16 cellular contexts compared by ENCODE assay signal in the genomic region with DNA sequence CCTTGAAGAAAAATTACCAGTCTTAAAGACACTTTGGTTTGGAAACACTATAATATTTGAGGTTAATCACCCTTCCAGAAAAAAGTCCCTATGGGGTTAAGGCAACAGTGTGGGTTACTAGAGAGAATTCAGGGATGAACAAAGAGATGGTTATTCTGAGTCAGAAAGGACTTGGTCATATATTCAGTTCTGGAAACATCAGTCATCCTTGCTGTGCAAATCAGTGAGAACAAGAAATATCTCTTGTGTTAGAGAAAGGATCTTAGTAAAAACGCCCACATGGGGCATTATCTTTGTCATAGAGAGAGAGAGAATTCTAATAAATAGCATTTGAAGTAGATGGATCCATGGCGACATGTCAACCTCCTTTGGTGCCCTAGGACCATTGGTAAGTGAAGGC. TPM values are rescaled to one million over a fixed set of nuclear protein-coding genes. Genes with fewer than 3 reads are reported as not detected.
A peak's percentile ranks its signal among the peaks of the same experiment; 100 is the strongest.
DNase-seq lines count a peak whose midpoint lies in the region; ATAC-seq, FAIRE-seq and TF ChIP-seq lines count a peak whose summit lies in the region.
"Had no signal": no experiment of that assay in that cellular context is flagged by ENCODE, and none has a peak within 500 bp of the region (broad histone marks: within the 10 kb centered on the region; RNA-seq: fewer than 3 reads in every experiment).

No MANE protein-coding gene starts in this region.

- no peaks in the 10 kb centered on the region for H3K36me3 Mint-ChIP-seq in activated T-cell treated with anti-CD3 and anti-CD28 coated beads, Interleukin-2, amount 50 U/mL, for 72 hours (ENCODE audit: insufficient read depth in 2 of 2)
- H3K36me3 Mint-ChIP-seq: brain had no signal

- TF ChIP-seq RAD21 in GM12878 (IDR thresholded peaks at IDR 0.05; ENCODE audit: insufficient read depth, low read depth, low read length), result no peak

- no peaks in the 10 kb centered on the region for H3K4me1 ChIP-seq in GM12878 (ENCODE audit: control insufficient read depth, insufficient read depth, low read length)
- H3K4me1 ChIP-seq: right atrium auricular region had no signal

- no peak overlapping the region for H3K9ac ChIP-seq in GM12878 (ENCODE audit: control insufficient read depth, insufficient read depth, low read length)

- TF ChIP-seq CTCF in GM12878 (IDR thresholded peaks at IDR 0.05 in 2 of 3, conservative IDR thresholded peaks at IDR 0.05 in 1 of 3; ENCODE audit: control insufficient read depth in 2 of 3, extremely low read depth in 1 of 3, insufficient read depth in 1 of 3, low read depth in 3 of 3, low read length in 3 of 3), result no peak

- no peaks in the 10 kb centered on the region for H3K36me3 ChIP-seq in GM12878 (ENCODE audit: control insufficient read depth in 2 of 2, insufficient read depth in 2 of 2, low read length in 1 of 2)
- H3K36me3 ChIP-seq: right atrium auricular region had no signal

- FAIRE-seq in GM12878 (lab: Jason Lieb, UNC), result no peak
- FAIRE-seq: A204.1 had no signal

- DNase-seq in activated T-cell treated with anti-CD3 and anti-CD28 coated beads, Interleukin-2, amount 50 U/mL, for 72 hours, result no peak
- no peak for DNase-seq in activated T-cell treated with anti-CD3 and anti-CD28 coated beads, Interleukin-2, amount 50 U/mL, for 48 hours
- DNase-seq in GM12878 (ENCODE audit: low read depth, low spot score), result no peak
- DNase-seq in stromal cell of bone marrow (ENCODE audit: low read depth), result peak; percentile 92
- no peak for DNase-seq in NCI-H2081 treated with DMSO at 0.1 percent for 48 hours (lab: John Stamatoyannopoulos, UW)
- DNase-seq in activated naive CD4-positive, alpha-beta T cell (lab: John Stamatoyannopoulos, UW), result no peak
- DNase-seq: DMS153, MM.1S, NCI-H446 treated with DMSO at 0.1 percent for 48 hours, RPMI8226 had no signal

- RAD21 ChIA-PET in GM12878 (lab: Charles Lee; ENCODE audit: unreplicated experiment), result no interaction called here

- TF ChIP-seq POLR2A in GM12878 (IDR thresholded peaks at IDR 0.05; ENCODE audit: low read depth, low read length), result no peak

- peaks cover 7% of the 10 kb centered on the region for H3K27me3 Mint-ChIP-seq in activated T-cell treated with anti-CD3 and anti-CD28 coated beads, Interleukin-2, amount 50 U/mL, for 72 hours (ENCODE audit: low read depth)

- H2AFZ ChIP-seq in GM12878 (ENCODE audit: control insufficient read depth, low read depth, low read length), result no peak overlapping the region
- H2AFZ ChIP-seq: GM23338 had no signal

- H3K79me2 ChIP-seq in GM12878 (ENCODE audit: control insufficient read depth, insufficient read depth, low read length), result no peaks in the 10 kb centered on the region

- H3K4me2 ChIP-seq in GM12878 (ENCODE audit: control insufficient read depth, insufficient read depth), result no peak overlapping the region
- H3K4me2 ChIP-seq: GM23338 had no signal

- H3K9me3 ChIP-seq in GM12878 (replicated peaks; ENCODE audit: control insufficient read depth, insufficient read depth, low read length), result no peaks in the 10 kb centered on the region
- H3K9me3 ChIP-seq: right atrium auricular region had no signal

- no peak overlapping the region for H3K27ac ChIP-seq in GM12878 (ENCODE audit: control insufficient read depth, insufficient read depth)
- H3K27ac ChIP-seq: right atrium auricular region had no signal

- SMC1A ChIA-PET in GM12878 (lab: Charles Lee; ENCODE audit: uncharacterized antibody, unreplicated experiment), result no interaction called here

- BruUV-seq in GM12878 (replicated peaks; lab: Mats Ljungman, UMichigan), result no TSS peak

- POLR2A ChIA-PET in GM12878 (lab: Charles Lee), result no interaction called here

- H3K4me1 Mint-ChIP-seq in activated T-cell treated with anti-CD3 and anti-CD28 coated beads, Interleukin-2, amount 50 U/mL, for 72 hours (ENCODE audit: low read depth), result no peaks in the 10 kb centered on the region
- H3K4me1 Mint-ChIP-seq: GM23338 had no signal

- no peak overlapping the region for H3K4me3 ChIP-seq in GM12878
- H3K4me3 ChIP-seq: GM23338, right atrium auricular region had no signal

- in situ Hi-C loops in GM12878 (cut with MboI), result no loop called here

- ATAC-seq in activated T-cell treated with anti-CD3 and anti-CD28 coated beads, Interleukin-2, amount 50 U/mL, for 72 hours (replicated peaks in 1 of 2), result peak; percentile 46 to 73
- ATAC-seq in HG03039 (IDR thresholded peaks at IDR 0.05; ENCODE audit: unreplicated experiment), result peak; percentile 93
- ATAC-seq in GM12878, result peak; percentile 62
- no peak for ATAC-seq in HG03354 (IDR thresholded peaks at IDR 0.05; ENCODE audit: poor library complexity, severe bottlenecking, unreplicated experiment)
- ATAC-seq: GM23338 had no signal

- no peak overlapping the region for H3K27ac Mint-ChIP-seq in activated T-cell treated with anti-CD3 and anti-CD28 coated beads, Interleukin-2, amount 50 U/mL, for 72 hours
- H3K27ac Mint-ChIP-seq: brain, GM23338 had no signal

- no peaks in the 10 kb centered on the region for H3K9me3 Mint-ChIP-seq in activated T-cell treated with anti-CD3 and anti-CD28 coated beads, Interleukin-2, amount 50 U/mL, for 72 hours
- H3K9me3 Mint-ChIP-seq: GM23338 had no signal

- no peak for TF ChIP-seq EP300 in GM12878 (IDR thresholded peaks at IDR 0.05; ENCODE audit: borderline replicate concordance in 1 of 2, control insufficient read depth in 1 of 2, low read depth in 2 of 2, low read length in 2 of 2)

- WGBS in GM12878 (ENCODE audit: insufficient coverage, insufficient replicate concordance, low lambda C conversion rate, missing lambda C conversion rate), result 0% methylated on average over 2 of the region's 2 CpGs

- intact Hi-C loops in GM12878 (cut with micrococcal nuclease; ENCODE audit: unreplicated experiment), result no loop called here

- H3K27me3 ChIP-seq in GM12878 (replicated peaks in 1 of 2; ENCODE audit: control insufficient read depth in 2 of 2, insufficient read depth in 2 of 2, low read length in 1 of 2), result no peaks in the 10 kb centered on the region; a peak in 1 of 4 replicates
- H3K27me3 ChIP-seq: right atrium auricular region had no signal

- no peaks in the 10 kb centered on the region for H4K20me1 ChIP-seq in GM12878 (ENCODE audit: control insufficient read depth, insufficient read depth)

- H3K4me3 Mint-ChIP-seq in activated T-cell treated with anti-CD3 and anti-CD28 coated beads, Interleukin-2, amount 50 U/mL, for 72 hours, result no peak overlapping the region
- H3K4me3 Mint-ChIP-seq: brain, GM23338 had no signal

- CTCF ChIA-PET in GM12878 (lab: Yijun Ruan, JAX), result interaction anchor here (0.5 kb wide), 1 partner anchor 12 kb away, joined by 3 read pairs; no protein-coding TSS in a partner anchor

TF ChIP-seq in GM12878, 131 proteins besides CTCF, POLR2A, EP300 and RAD21 (continues in another document):
- TF ChIP-seq RUNX3 (IDR thresholded peaks at IDR 0.05; ENCODE audit: low read length), result peak; percentile 73
- peak; percentile 91 for TF ChIP-seq JUNB (IDR thresholded peaks at IDR 0.05)
- TF ChIP-seq, protein P1, sequence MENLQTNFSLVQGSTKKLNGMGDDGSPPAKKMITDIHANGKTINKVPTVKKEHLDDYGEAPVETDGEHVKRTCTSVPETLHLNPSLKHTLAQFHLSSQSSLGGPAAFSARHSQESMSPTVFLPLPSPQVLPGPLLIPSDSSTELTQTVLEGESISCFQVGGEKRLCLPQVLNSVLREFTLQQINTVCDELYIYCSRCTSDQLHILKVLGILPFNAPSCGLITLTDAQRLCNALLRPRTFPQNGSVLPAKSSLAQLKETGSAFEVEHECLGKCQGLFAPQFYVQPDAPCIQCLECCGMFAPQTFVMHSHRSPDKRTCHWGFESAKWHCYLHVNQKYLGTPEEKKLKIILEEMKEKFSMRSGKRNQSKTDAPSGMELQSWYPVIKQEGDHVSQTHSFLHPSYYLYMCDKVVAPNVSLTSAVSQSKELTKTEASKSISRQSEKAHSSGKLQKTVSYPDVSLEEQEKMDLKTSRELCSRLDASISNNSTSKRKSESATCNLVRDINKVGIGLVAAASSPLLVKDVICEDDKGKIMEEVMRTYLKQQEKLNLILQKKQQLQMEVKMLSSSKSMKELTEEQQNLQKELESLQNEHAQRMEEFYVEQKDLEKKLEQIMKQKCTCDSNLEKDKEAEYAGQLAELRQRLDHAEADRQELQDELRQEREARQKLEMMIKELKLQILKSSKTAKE (IDR thresholded peaks at IDR 0.05; ENCODE audit: low read depth, poor library complexity, severe bottlenecking), result no peak
- TF ChIP-seq, protein P2, sequence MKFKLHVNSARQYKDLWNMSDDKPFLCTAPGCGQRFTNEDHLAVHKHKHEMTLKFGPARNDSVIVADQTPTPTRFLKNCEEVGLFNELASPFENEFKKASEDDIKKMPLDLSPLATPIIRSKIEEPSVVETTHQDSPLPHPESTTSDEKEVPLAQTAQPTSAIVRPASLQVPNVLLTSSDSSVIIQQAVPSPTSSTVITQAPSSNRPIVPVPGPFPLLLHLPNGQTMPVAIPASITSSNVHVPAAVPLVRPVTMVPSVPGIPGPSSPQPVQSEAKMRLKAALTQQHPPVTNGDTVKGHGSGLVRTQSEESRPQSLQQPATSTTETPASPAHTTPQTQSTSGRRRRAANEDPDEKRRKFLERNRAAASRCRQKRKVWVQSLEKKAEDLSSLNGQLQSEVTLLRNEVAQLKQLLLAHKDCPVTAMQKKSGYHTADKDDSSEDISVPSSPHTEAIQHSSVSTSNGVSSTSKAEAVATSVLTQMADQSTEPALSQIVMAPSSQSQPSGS (IDR thresholded peaks at IDR 0.05; ENCODE audit: low read length), result peak; percentile 75
- peak; percentile 88 for TF ChIP-seq NFIC (IDR thresholded peaks at IDR 0.05; ENCODE audit: low read depth, low read length)
- TF ChIP-seq IKZF2 (IDR thresholded peaks at IDR 0.05), result no peak
- TF ChIP-seq FOXM1 (IDR thresholded peaks at IDR 0.05; ENCODE audit: low read depth, low read length), result peak; percentile 64; the same call in 1 of the 2 replicates

RNA-seq across cellular contexts. Expression of a gene that starts 59.4 kb away (rescaled TPM):
- 1 to 10 TPM; 4.9 to 5.7 TPM for total RNA-seq in activated T-cell treated with anti-CD3 and anti-CD28 coated beads, Interleukin-2, amount 50 U/mL, for 72 hours
- 48.1 and 50.4 TPM in 2 replicates for total RNA-seq in GM12878 (2013; cell fraction: nucleolus; rRNA removed)
- total RNA-seq in GM12878 (2014; rRNA removed), result 16.9 and 17.7 TPM in 2 replicates
- total RNA-seq in GM12878 (2014; rRNA removed; fragmentation: Illumina TruSeq; extraction: Trizol), result 21.2 and 22.3 TPM in 2 replicates
- total RNA-seq in GM12878 (2021), result 26.1 and 29.7 TPM in 2 replicates
- 3.2 TPM for polyA plus RNA-seq in GM12878 (2011; ENCODE audit: low read depth)
- polyA plus RNA-seq in GM12878 (2011; rRNA removed), result 15.6 and 18.0 TPM in 2 replicates
- polyA plus RNA-seq in GM12878 (2011; cell fraction: cytosol; rRNA removed), result 9.6 and 9.9 TPM in 2 replicates
- 34.9 and 45.1 TPM in 2 replicates for polyA plus RNA-seq in GM12878 (2011; cell fraction: nucleus; rRNA removed)
- polyA plus RNA-seq in GM12878 (2012), result 5.4 and 6.7 TPM in 2 replicates
- 32.1 and 34.2 TPM in 2 replicates for polyA plus RNA-seq in GM12878 (2014; fragmentation: Illumina TruSeq; extraction: Trizol)
- polyA plus RNA-seq in GM12878 (2014; fragmentation: Nextera tagmentation; extraction: Ambion mirVana), result 1 to 10 TPM; 5.6 to 7.0 TPM
- polyA plus RNA-seq in GM12878 (2014; rRNA removed), result 18.1 and 18.5 TPM in 2 replicates
- 10 to 100 TPM; 24.7 to 27.4 TPM for polyA plus RNA-seq in GM12878 (2016; fragmentation: Nextera tagmentation; extraction: Ambion mirVana)
- polyA minus RNA-seq in GM12878 (2011; rRNA and poly(A)+ RNA removed), result 13.2 and 13.4 TPM in 2 replicates
- polyA minus RNA-seq in GM12878 (2011; cell fraction: cytosol; rRNA and poly(A)+ RNA removed), result 7.2 and 7.7 TPM in 2 replicates
- 30.2 and 55.2 TPM in 2 replicates for polyA minus RNA-seq in GM12878 (2011; cell fraction: nucleus; rRNA and poly(A)+ RNA removed)
